1 cellular context compared by ENCODE assay signal in genomic region chr11:47443817-47444216, GRCh38.
A peak's percentile ranks its signal among the peaks of the same experiment; 100 is the strongest.
TF ChIP-seq lines count a peak whose summit lies in the region.

No MANE protein-coding gene starts in this region.

TF ChIP-seq in K562, 482 proteins besides CTCF, POLR2A, EP300 and RAD21:
- TF ChIP-seq, protein P1, sequence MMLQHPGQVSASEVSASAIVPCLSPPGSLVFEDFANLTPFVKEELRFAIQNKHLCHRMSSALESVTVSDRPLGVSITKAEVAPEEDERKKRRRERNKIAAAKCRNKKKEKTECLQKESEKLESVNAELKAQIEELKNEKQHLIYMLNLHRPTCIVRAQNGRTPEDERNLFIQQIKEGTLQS (IDR thresholded peaks at IDR 0.05) = 0 out of 2 replicates have a peak, but pooled peaks have one; percentile 9
- TF ChIP-seq, protein P1 (CRISPR knock-in tag; conservative IDR thresholded peaks at IDR 0.05) = no peak
- TF ChIP-seq PML (IDR thresholded peaks at IDR 0.05; ENCODE audit: low read length) = no peak
- TF ChIP-seq CREM (IDR thresholded peaks at IDR 0.05; ENCODE audit: low read depth) = 0 out of 2 replicates have a peak, but pooled peaks have one; percentile 8
